16 cellular contexts compared by ENCODE assay signal in genomic region chr18:23314672-23315071, GRCh38.
A peak's percentile ranks its signal among the peaks of the same experiment; 100 is the strongest.
DNase-seq lines count a peak whose midpoint lies in the region; FAIRE-seq and TF ChIP-seq lines count a peak whose summit lies in the region.
"Had no signal": no experiment of that assay in that cellular context is flagged by ENCODE, and none has a peak within 500 bp of the region (broad histone marks: within the 10 kb centered on the region; RNA-seq: fewer than 3 reads in every experiment).

No MANE protein-coding gene starts in this region.

- no peak overlapping the region for H3K4me2 ChIP-seq in H9 (ENCODE audit: insufficient read depth, insufficient read length, low read length)
- peak overlapping the region; percentile 2 to 50; a peak in 2 of 4 replicates for H3K4me2 ChIP-seq in H1 (ENCODE audit: insufficient read depth in 1 of 2, low read depth in 2 of 2, low read length in 2 of 2)

- H4K8ac ChIP-seq in H9 (replicated peaks; ENCODE audit: insufficient read length, low read depth, low read length): no peak overlapping the region
- H4K8ac ChIP-seq in H1 (ENCODE audit: extremely low read depth, insufficient read depth, low read length): no peak overlapping the region

- CTCF ChIA-PET in H1 (lab: Charles Lee; ENCODE audit: partially characterized antibody): no interaction called here

- no peak for FAIRE-seq in H1 (lab: Jason Lieb, UNC)
- FAIRE-seq: A204.1, GM19239 had no signal

- no peak overlapping the region for H3T11ph ChIP-seq in H9 (ENCODE audit: low read length)

- H3K79me2 ChIP-seq in H9 (ENCODE audit: insufficient read depth, low read length): no peaks in the 10 kb centered on the region
- no peaks in the 10 kb centered on the region for H3K79me2 ChIP-seq in H1 (ENCODE audit: control insufficient read depth in 1 of 2, insufficient read depth in 2 of 2, low read length in 2 of 2)

- H3K36me3 Mint-ChIP-seq in H9 (ENCODE audit: insufficient read depth in 1 of 3, low read depth in 3 of 3): peaks cover 8 to 11% (median 9%) of the 10 kb centered on the region in 3 experiments
- H3K36me3 Mint-ChIP-seq: CD8-positive, alpha-beta T cell had no signal

- H4K20me1 ChIP-seq in H9 (ENCODE audit: control insufficient read depth, insufficient read depth, insufficient read length) (no peaks in the 10 kb centered on the region), H1 (replicated peaks in 1 of 2; ENCODE audit: control insufficient read depth in 1 of 2, insufficient read depth in 2 of 2, low read length in 2 of 2) (no peaks in the 10 kb centered on the region)

- H2AFZ ChIP-seq in H9 (ENCODE audit: low read length) (no peak overlapping the region), H1 (ENCODE audit: low read length) (no peak overlapping the region)

- TF ChIP-seq CTCF in H9 (conservative IDR thresholded peaks at IDR 0.05) (no peak), VCaP (conservative IDR thresholded peaks at IDR 0.05) (no peak), H1 (IDR thresholded peaks at IDR 0.05; ENCODE audit: control extremely low read depth in 1 of 3, insufficient read depth in 1 of 3, low read depth in 1 of 3, low read length in 3 of 3) (no peak)

- H3K4me3 ChIP-seq in H1 (ENCODE audit: extremely low read depth in 1 of 4, insufficient read depth in 2 of 4, low read depth in 3 of 4, low read length in 4 of 4) (peak overlapping the region in 1 of 4 experiments; percentile 0; a peak in 1 of 8 replicates), iPS-20b (ENCODE audit: low read length) (peak overlapping the region; percentile 12; the same call in 1 of the 2 replicates)

- H3K79me1 ChIP-seq in H9 (ENCODE audit: insufficient read depth, low read depth, low read length, poor library complexity, severe bottlenecking) (no peaks in the 10 kb centered on the region), H1 (ENCODE audit: low read depth, low read length) (no peaks in the 10 kb centered on the region)

- H3K4me3 Mint-ChIP-seq in H9: no peak overlapping the region
- H3K4me3 Mint-ChIP-seq: CD14-positive monocyte; CD8-positive, alpha-beta T cell had no signal

- POLR2A ChIA-PET in H1 (lab: Charles Lee; ENCODE audit: partially characterized antibody): interaction anchor here (0.6 kb wide), 1 partner anchor 183 kb away, joined by 3 read pairs; no protein-coding TSS in a partner anchor

- H2BK120ac ChIP-seq in H9 (ENCODE audit: low read depth, low read length, poor library complexity, severe bottlenecking): no peak overlapping the region
- H2BK120ac ChIP-seq in H1 (replicated peaks; ENCODE audit: low read depth, low read length): no peak overlapping the region

- TF ChIP-seq EP300 in H1 (IDR thresholded peaks at IDR 0.05; ENCODE audit: borderline replicate concordance in 1 of 2, low read depth in 2 of 2, low read length in 2 of 2): no peak

- H2BK12ac ChIP-seq in H9 (ENCODE audit: insufficient read length, low read depth, low read length): no peak overlapping the region
- no peak overlapping the region for H2BK12ac ChIP-seq in H1 (ENCODE audit: low read depth, low read length)

- H3K9me3 ChIP-seq in H9 (ENCODE audit: control insufficient read depth, low read depth, low read length) (no peaks in the 10 kb centered on the region), H1 (ENCODE audit: insufficient read depth in 2 of 2, low read depth in 1 of 2, low read length in 1 of 2) (peaks cover 0 to 5% of the 10 kb centered on the region in 2 experiments; a peak in 1 of 4 replicates), iPS-20b (ENCODE audit: insufficient read depth, low read depth, low read length) (no peaks in the 10 kb centered on the region)
- H3K9me3 ChIP-seq: BE2C, Caco-2 had no signal

- H4K5ac ChIP-seq in H9 (ENCODE audit: insufficient read length, low read depth, low read length): no peak overlapping the region
- no peak overlapping the region for H4K5ac ChIP-seq in H1 (ENCODE audit: insufficient read length, low read depth, low read length)

- no peak overlapping the region for H3K14ac ChIP-seq in H9 (ENCODE audit: insufficient read depth, low read length)
- H3K14ac ChIP-seq in H1 (ENCODE audit: insufficient read length): no peak overlapping the region

- H3K56ac ChIP-seq in H9 (ENCODE audit: insufficient read length, low read depth, low read length): no peak overlapping the region
- H3K56ac ChIP-seq in H1 (replicated peaks; ENCODE audit: insufficient read length, low read depth, low read length): no peak overlapping the region

- H2BK15ac ChIP-seq in H9 (ENCODE audit: low read depth, low read length) (no peak overlapping the region), H1 (ENCODE audit: low read length) (no peak overlapping the region)

- H3K27ac ChIP-seq in H9 (ENCODE audit: insufficient read length, low read depth, low read length) (no peak overlapping the region), VCaP (peak overlapping the region; percentile 94), H1 (ENCODE audit: low read depth, low read length) (no peak overlapping the region), iPS-20b (ENCODE audit: low read length) (no peak overlapping the region)

- H2BK20ac ChIP-seq in H9 (ENCODE audit: low read depth, low read length, poor library complexity, severe bottlenecking): no peak overlapping the region
- peak overlapping the region; percentile 38; the same call in 1 of the 2 replicates for H2BK20ac ChIP-seq in H1 (ENCODE audit: low read length)

- H3K27me3 ChIP-seq in H9 (ENCODE audit: insufficient read depth, low read length): no peaks in the 10 kb centered on the region
- H3K27me3 ChIP-seq in H1 (replicated peaks in 1 of 4; ENCODE audit: control insufficient read depth in 3 of 4, extremely low read depth in 1 of 4, insufficient read depth in 3 of 4, low read length in 3 of 4): no peaks in the 10 kb centered on the region
- no peaks in the 10 kb centered on the region for H3K27me3 ChIP-seq in iPS-20b (ENCODE audit: insufficient read depth, low read length)
- H3K27me3 ChIP-seq: BE2C had no signal

- no peak overlapping the region for H2BK5ac ChIP-seq in H9 (ENCODE audit: insufficient read length, low read length)
- peak overlapping the region; percentile 6; the same call in 1 of the 2 replicates for H2BK5ac ChIP-seq in H1 (ENCODE audit: low read depth, low read length)

- H3K18ac ChIP-seq in H9 (ENCODE audit: insufficient read length, low read depth, low read length) (no peak overlapping the region), H1 (ENCODE audit: extremely low read depth, low read length) (no peak overlapping the region)

- no peak overlapping the region for H4K91ac ChIP-seq in H9 (ENCODE audit: insufficient read length, low read depth, low read length)
- H4K91ac ChIP-seq in H1 (replicated peaks; ENCODE audit: insufficient read length, low read length): no peak overlapping the region

- H3K9me3 Mint-ChIP-seq in H9: peaks cover 7% of the 10 kb centered on the region in 2 experiments; a peak in 4 of 5 replicates
- H3K9me3 Mint-ChIP-seq: CD8-positive, alpha-beta T cell had no signal

- no peak for TF ChIP-seq RAD21 in H1 (IDR thresholded peaks at IDR 0.05 in 1 of 2, conservative IDR thresholded peaks at IDR 0.05 in 1 of 2; ENCODE audit: low read depth in 2 of 2, low read length in 2 of 2)

- H3K4me1 Mint-ChIP-seq in H9: peaks cover 41 to 54% of the 10 kb centered on the region in 2 experiments
- H3K4me1 Mint-ChIP-seq: CD14-positive monocyte had no signal

- H3K27ac Mint-ChIP-seq in H9: peak overlapping the region in 2 of 3 experiments; percentile 27 to 57; a peak in 3 of 7 replicates
- H3K27ac Mint-ChIP-seq: CD8-positive, alpha-beta T cell had no signal

- H3K23me2 ChIP-seq in H9 (ENCODE audit: insufficient read length, low read depth, low read length, poor library complexity, severe bottlenecking): no peaks in the 10 kb centered on the region
- H3K23me2 ChIP-seq in H1 (ENCODE audit: low read depth, low read length): no peaks in the 10 kb centered on the region

- no peak overlapping the region for H3K23ac ChIP-seq in H9 (ENCODE audit: insufficient read length, low read depth, low read length)
- H3K23ac ChIP-seq in H1 (ENCODE audit: insufficient read length): no peak overlapping the region

- H3K36me3 ChIP-seq in H1 (ENCODE audit: control insufficient read depth in 2 of 4, insufficient read depth in 4 of 4, low read length in 3 of 4): no peaks in the 10 kb centered on the region
- H3K36me3 ChIP-seq in iPS-20b (ENCODE audit: insufficient read depth, low read depth, low read length): no peaks in the 10 kb centered on the region
- H3K36me3 ChIP-seq: BE2C had no signal

- WGBS in H9 (ENCODE audit: extremely low coverage, insufficient read length, low lambda C conversion rate): no CpG with 5 or more reads among the region's 4 CpGs
- WGBS in H1 (ENCODE audit: extremely low coverage in 1 of 2, insufficient coverage in 1 of 2, insufficient read length in 1 of 2, insufficient replicate concordance in 2 of 2, low coverage in 1 of 2, low lambda C conversion rate in 2 of 2, missing lambda C conversion rate in 1 of 2), 2 experiments: 38% methylated on average over 4 of the region's 4 CpGs; no CpG with 5 or more reads in 1 of the 2 experiments

- H3K4ac ChIP-seq in H9 (ENCODE audit: low read depth, low read length) (no peak overlapping the region), H1 (replicated peaks; ENCODE audit: insufficient read length, low read depth, low read length) (no peak overlapping the region)

- H3K9ac ChIP-seq in H9 (ENCODE audit: extremely low read depth, insufficient read length, low read length) (no peak overlapping the region), H1 (replicated peaks in 1 of 4; ENCODE audit: extremely low read depth in 1 of 4, low read depth in 3 of 4, low read length in 3 of 4) (no peak overlapping the region), iPS-20b (ENCODE audit: low read depth, low read length) (no peak overlapping the region)

- H2AK5ac ChIP-seq in H9 (ENCODE audit: insufficient read length, low read length): no peak overlapping the region
- H2AK5ac ChIP-seq in H1 (ENCODE audit: low read depth, low read length): no peak overlapping the region

- TF ChIP-seq POLR2A in H1 (IDR thresholded peaks at IDR 0.05; ENCODE audit: control extremely low read depth in 1 of 2, low read depth in 2 of 2, low read length in 2 of 2): no peak

- H3K27me3 Mint-ChIP-seq in H9 (ENCODE audit: low read depth): no peaks in the 10 kb centered on the region; the same call in 1 of the 2 replicates

- DNase-seq in H9: no peak
- DNase-seq in H1 (ENCODE audit: low read depth in 1 of 2, low spot score in 2 of 2): no peak
- no peak for DNase-seq in NCI-H1436 (lab: John Stamatoyannopoulos, UW)
- DNase-seq in NCI-H1105 (lab: John Stamatoyannopoulos, UW): no peak
- no peak for DNase-seq in HCEC 1CT
- no peak for DNase-seq in activated naive CD4-positive, alpha-beta T cell treated with anti-CD3 and anti-CD28 coated beads, Interleukin-2, amount 50 U/mL, for 16 hours
- DNase-seq: BE2C; Caco-2; CD8-positive, alpha-beta T cell; DND-41; GDM1 had no signal

- peaks cover 12% of the 10 kb centered on the region for H3K4me1 ChIP-seq in H9 (ENCODE audit: insufficient read depth, low read length)
- H3K4me1 ChIP-seq in H1 (replicated peaks in 1 of 4; ENCODE audit: control insufficient read depth in 3 of 4, insufficient read depth in 4 of 4, low read length in 3 of 4): peaks cover 0 to 16% (median 10%) of the 10 kb centered on the region in 4 experiments; a peak in 4 of 7 replicates
- peaks cover 21% of the 10 kb centered on the region; the same call in 1 of the 2 replicates for H3K4me1 ChIP-seq in iPS-20b (ENCODE audit: insufficient read depth, low read length)
- H3K4me1 ChIP-seq: BE2C, Caco-2 had no signal

TF ChIP-seq in H1, 55 proteins besides CTCF, POLR2A, EP300 and RAD21:
- no peak for TF ChIP-seq SP2 (IDR thresholded peaks at IDR 0.05; ENCODE audit: low read length)
TF ChIP-seq in H1: peak in this region for 0.
